Comparison of ENCODE assay signal across 11 cellular contexts in genomic region chr7:151063212-151063561, GRCh38. TPM values are rescaled to one million over a fixed set of nuclear protein-coding genes. Genes with fewer than 3 reads are reported as not detected.
DNase-seq lines count a peak whose midpoint lies in the region; TF ChIP-seq lines count a peak whose summit lies in the region.
"Had no signal": no experiment of that assay in that cellular context is flagged by ENCODE, and none has a peak within 500 bp of the region (broad histone marks: within the 10 kb centered on the region; RNA-seq: fewer than 3 reads in every experiment).

No MANE protein-coding gene starts in this region.

- TF ChIP-seq CTCF in cardiac muscle cell (IDR thresholded peaks at IDR 0.05; ENCODE audit: low read depth, low read length), result no peak
- no peak for TF ChIP-seq CTCF in vagina (IDR thresholded peaks at IDR 0.05)

- peak overlapping the region; percentile 11 for H3K4me3 ChIP-seq in cardiac muscle cell
- H3K4me3 ChIP-seq in muscle layer of colon (ENCODE audit: low read depth in 1 of 2, low read length in 2 of 2), result peak overlapping the region in 1 of 2 donors; percentile 13
- H3K4me3 ChIP-seq in vagina, result peak overlapping the region; percentile 14 to 41
- H3K4me3 ChIP-seq: GM12878 had no signal

- TF ChIP-seq POLR2A in vagina (IDR thresholded peaks at IDR 0.05), result no peak

- DNase-seq in cardiac muscle cell (ENCODE audit: low read depth in 1 of 2, low spot score in 1 of 2) (peak in 1 of 2 donors; percentile 69), cardiac septum (ENCODE audit: low spot score) (no peak), fibroblast of gingiva (ENCODE audit: low read depth) (peak; percentile 69), vagina (ENCODE audit: extremely low spot score in 2 of 2) (no peak), NCI-H1092 (lab: John Stamatoyannopoulos, UW) (no peak), hepatic stellate cell (ENCODE audit: low spot score) (no peak)
- DNase-seq in activated CD4-positive, alpha-beta T cell treated with anti-CD3 and anti-CD28 coated beads, Interleukin-2, amount 10 ng/mL, durations not matched to agents 7 days and 5 days, result no peak
- DNase-seq: activated CD4-positive, alpha-beta T cell treated with anti-CD3 and anti-CD28 coated beads for 4 hours; NCI-H748 treated with DMSO at 0.1 percent for 48 hours had no signal

- H3K4me1 Mint-ChIP-seq in activated CD4-positive, alpha-beta T cell treated with anti-CD3 and anti-CD28 coated beads, Interleukin-2, amount 10 ng/mL, durations not matched to agents 7 days and 5 days, result peaks cover 26% of the 10 kb centered on the region

- intact Hi-C loops in cardiac septum (cut with DNase I), result no loop called here
- intact Hi-C loops in vagina (cut with DNase I), result no loop called here

- H3K27me3 ChIP-seq in cardiac muscle cell (no peaks in the 10 kb centered on the region), muscle layer of colon (ENCODE audit: control insufficient read depth in 1 of 2, insufficient read depth in 2 of 2, low read length in 2 of 2) (no peaks in the 10 kb centered on the region), vagina (no peaks in the 10 kb centered on the region)

- no peaks in the 10 kb centered on the region for H3K27me3 Mint-ChIP-seq in activated CD4-positive, alpha-beta T cell treated with anti-CD3 and anti-CD28 coated beads, Interleukin-2, amount 10 ng/mL, durations not matched to agents 7 days and 5 days

- H3K9me3 Mint-ChIP-seq in activated CD4-positive, alpha-beta T cell treated with anti-CD3 and anti-CD28 coated beads, Interleukin-2, amount 10 ng/mL, durations not matched to agents 7 days and 5 days, result no peaks in the 10 kb centered on the region

- H3K36me3 Mint-ChIP-seq in activated CD4-positive, alpha-beta T cell treated with anti-CD3 and anti-CD28 coated beads, Interleukin-2, amount 10 ng/mL, durations not matched to agents 7 days and 5 days (ENCODE audit: low read depth), result peaks cover 15% of the 10 kb centered on the region

- H3K27ac Mint-ChIP-seq in activated CD4-positive, alpha-beta T cell treated with anti-CD3 and anti-CD28 coated beads, Interleukin-2, amount 10 ng/mL, durations not matched to agents 7 days and 5 days, result no peak overlapping the region

- POLR2A ChIA-PET in activated CD4-positive, alpha-beta T cell treated with anti-CD3 and anti-CD28 coated beads, Interleukin-2, amount 10 ng/mL, durations not matched to agents 7 days and 5 days (lab: Charles Lee), result no interaction called here

- H3K9ac ChIP-seq in muscle layer of colon (ENCODE audit: low read length), result no peak overlapping the region

- H3K9me3 ChIP-seq in cardiac muscle cell (ENCODE audit: low read depth), result no peaks in the 10 kb centered on the region
- no peaks in the 10 kb centered on the region for H3K9me3 ChIP-seq in muscle layer of colon (ENCODE audit: low read length)
- no peaks in the 10 kb centered on the region for H3K9me3 ChIP-seq in vagina

- H3K36me3 ChIP-seq in cardiac muscle cell (peaks cover 31% of the 10 kb centered on the region), muscle layer of colon (ENCODE audit: insufficient read depth, low read length) (peaks cover 36% of the 10 kb centered on the region), vagina (peaks cover 0 to 42% of the 10 kb centered on the region in 2 donors)

- no peak overlapping the region for H3K4me3 Mint-ChIP-seq in activated CD4-positive, alpha-beta T cell treated with anti-CD3 and anti-CD28 coated beads, Interleukin-2, amount 10 ng/mL, durations not matched to agents 7 days and 5 days

- peaks cover 25% of the 10 kb centered on the region for H3K4me1 ChIP-seq in cardiac muscle cell (ENCODE audit: low read depth)
- peaks cover 37% of the 10 kb centered on the region for H3K4me1 ChIP-seq in muscle layer of colon (ENCODE audit: insufficient read depth, low read length)
- peaks cover 50% of the 10 kb centered on the region for H3K4me1 ChIP-seq in vagina

- H3K27ac ChIP-seq in cardiac muscle cell, result peak overlapping the region; percentile 76
- peak overlapping the region; percentile 44 for H3K27ac ChIP-seq in muscle layer of colon (ENCODE audit: low read depth, low read length)
- peak overlapping the region; percentile 99 for H3K27ac ChIP-seq in vagina

- CTCF ChIA-PET in activated CD4-positive, alpha-beta T cell treated with anti-CD3 and anti-CD28 coated beads, Interleukin-2, amount 10 ng/mL, durations not matched to agents 7 days and 5 days (lab: Charles Lee), result interaction anchor here (0.6 kb wide), 1 partner anchor 8 kb away, joined by 3 read pairs; no protein-coding TSS in a partner anchor

RNA-seq across cellular contexts. Expression of gene SLC4A2, which starts 3.8 kb away (rescaled TPM):
- 269 and 288 TPM in 2 replicates for total RNA-seq in cardiac muscle cell
- 118 and 144 TPM in 2 replicates for polyA plus RNA-seq in cardiac muscle cell
- total RNA-seq in cardiac septum, result 83.4 TPM
- 66.5 TPM for total RNA-seq in vagina
- total RNA-seq in activated CD4-positive, alpha-beta T cell treated with anti-CD3 and anti-CD28 coated beads, Interleukin-2, amount 10 ng/mL, durations not matched to agents 7 days and 5 days, result 100 to 1,000 TPM; 106 to 114 TPM

RNA-seq across cellular contexts. Expression of gene CDK5, which starts 5.5 kb away (rescaled TPM):
- total RNA-seq in cardiac muscle cell (17.8 and 35.6 TPM in 2 replicates), cardiac septum (9.4 TPM), vagina (4.2 TPM)
- 24.4 and 56.8 TPM in 2 replicates for polyA plus RNA-seq in cardiac muscle cell
- 10 to 100 TPM; 26.0 to 26.9 TPM for total RNA-seq in activated CD4-positive, alpha-beta T cell treated with anti-CD3 and anti-CD28 coated beads, Interleukin-2, amount 10 ng/mL, durations not matched to agents 7 days and 5 days

RNA-seq across cellular contexts. Expression of gene ASIC3, which starts 14.9 kb away (rescaled TPM):
- total RNA-seq in cardiac muscle cell, result 9.0 and 9.8 TPM in 2 replicates
- 5.2 and 6.8 TPM in 2 replicates for polyA plus RNA-seq in cardiac muscle cell
- total RNA-seq in cardiac septum, result 5.2 TPM
- total RNA-seq in vagina, result 3.7 TPM
- total RNA-seq in activated CD4-positive, alpha-beta T cell treated with anti-CD3 and anti-CD28 coated beads, Interleukin-2, amount 10 ng/mL, durations not matched to agents 7 days and 5 days, result 1 to 10 TPM; 6.0 to 8.3 TPM

RNA-seq across cellular contexts. Expression of gene FASTK, which starts 17.4 kb away (rescaled TPM):
- total RNA-seq in cardiac muscle cell, result 165 and 175 TPM in 2 replicates
- 145 and 227 TPM in 2 replicates for polyA plus RNA-seq in cardiac muscle cell
- 93.3 TPM for total RNA-seq in cardiac septum
- 60.2 TPM for total RNA-seq in vagina
- 10 to 100 TPM; 76.4 to 85.9 TPM for total RNA-seq in activated CD4-positive, alpha-beta T cell treated with anti-CD3 and anti-CD28 coated beads, Interleukin-2, amount 10 ng/mL, durations not matched to agents 7 days and 5 days

RNA-seq across cellular contexts. Expression of gene TMUB1, which starts 20.1 kb away (rescaled TPM):
- total RNA-seq in cardiac muscle cell, result 83.4 and 93.9 TPM in 2 replicates
- polyA plus RNA-seq in cardiac muscle cell, result 63.0 and 74.9 TPM in 2 replicates
- total RNA-seq in cardiac septum, result 29.0 TPM
- 40.3 TPM for total RNA-seq in vagina
- 10 to 100 TPM; 73.7 to 77.1 TPM for total RNA-seq in activated CD4-positive, alpha-beta T cell treated with anti-CD3 and anti-CD28 coated beads, Interleukin-2, amount 10 ng/mL, durations not matched to agents 7 days and 5 days

Comparison
In these comparisons a context has a peak if more than half of its experiments do, and no peak if none do; other contexts are left out.
1. H3K27ac ChIP-seq: peak in every context shown above with its lines; median percentile 99 in vagina; 76 in cardiac muscle cell; 44 in muscle layer of colon.